ENCODE assay signal across 8 cellular contexts in genomic region chr19:42254083-42254849, GRCh38. TPM values are rescaled to one million over a fixed set of nuclear protein-coding genes. Genes with fewer than 3 reads are reported as not detected.
DNase-seq lines count a peak whose midpoint lies in the region; ATAC-seq and TF ChIP-seq lines count a peak whose summit lies in the region.

No MANE protein-coding gene starts in this region.

- H3K9me3 Mint-ChIP-seq in natural killer cell treated with Interleukin-12 subunit alpha and Interleukin-12 subunit beta and Interleukin-15 and Interleukin-18, amount 100 ng/mL, for 72 hours = no peaks in the 10 kb centered on the region

- peak overlapping the region; percentile 72 for H3K4me3 Mint-ChIP-seq in natural killer cell treated with Interleukin-12 subunit alpha and Interleukin-12 subunit beta and Interleukin-15 and Interleukin-18, amount 100 ng/mL, for 72 hours

- peaks cover 12% of the 10 kb centered on the region for H3K36me3 ChIP-seq in OCI-LY7 (ENCODE audit: insufficient read depth, low read length)
- H3K36me3 ChIP-seq in fibroblast of lung (ENCODE audit: control insufficient read depth, insufficient read depth, low read length) = peaks cover 8% of the 10 kb centered on the region

- ATAC-seq in HG02678 (IDR thresholded peaks at IDR 0.05; ENCODE audit: unreplicated experiment) (peak; percentile 42), GM19455 (IDR thresholded peaks at IDR 0.05; ENCODE audit: unreplicated experiment) (no peak)
- ATAC-seq in natural killer cell treated with Interleukin-12 subunit alpha and Interleukin-12 subunit beta and Interleukin-15 and Interleukin-18, amount 100 ng/mL, for 72 hours = peak; percentile 47 to 59

- DNase-seq in DMS79 (lab: John Stamatoyannopoulos, UW) = peak; percentile 21
- peak; percentile 85 for DNase-seq in OCI-LY7 (ENCODE audit: low spot score)
- DNase-seq in activated T-helper 1 cell treated with Interleukin-2 at 50 U/mL for 16 hours (ENCODE audit: low read depth) = peak; percentile 67
- peak; percentile 57 to 60 for DNase-seq in fibroblast of lung (ENCODE audit: low read depth in 2 of 2)
- DNase-seq in natural killer cell treated with Interleukin-12 subunit alpha and Interleukin-12 subunit beta and Interleukin-15 and Interleukin-18, amount 100 ng/mL, for 72 hours (ENCODE audit: low spot score) = peak; percentile 81
- DNase-seq in stimulated activated naive CD4-positive, alpha-beta T cell treated with Interleukin-2 at 50 U/mL for 16 hours (lab: John Stamatoyannopoulos, UW) = peak; percentile 78

- H4K20me1 ChIP-seq in OCI-LY7 (ENCODE audit: insufficient read depth, low read length) = no peaks in the 10 kb centered on the region; the same call in 1 of the 2 replicates
- H4K20me1 ChIP-seq in fibroblast of lung (ENCODE audit: control insufficient read depth, extremely low read depth, insufficient read depth, low read length) = no peaks in the 10 kb centered on the region

- intact Hi-C loops in OCI-LY7 (cut with micrococcal nuclease; ENCODE audit: unreplicated experiment) = no loop called here

- H3K79me2 ChIP-seq in OCI-LY7 (ENCODE audit: insufficient read depth, low read depth, low read length) (peaks cover 28% of the 10 kb centered on the region; the same call in 1 of the 2 replicates), fibroblast of lung (ENCODE audit: control insufficient read depth, insufficient read depth, low read length) (peaks cover 52% of the 10 kb centered on the region)

- H3K4me2 ChIP-seq in OCI-LY7 (ENCODE audit: low read length) = peak overlapping the region; percentile 88
- no peak overlapping the region for H3K4me2 ChIP-seq in fibroblast of lung (ENCODE audit: extremely low read depth, insufficient read depth, low read length)

- no peaks in the 10 kb centered on the region for H3K9me2 ChIP-seq in OCI-LY7 (ENCODE audit: insufficient read depth, low read length)

- no peak overlapping the region for H3K27ac Mint-ChIP-seq in natural killer cell treated with Interleukin-12 subunit alpha and Interleukin-12 subunit beta and Interleukin-15 and Interleukin-18, amount 100 ng/mL, for 72 hours

- peaks cover 0 to 4% of the 10 kb centered on the region in 2 donors for H3K27me3 Mint-ChIP-seq in natural killer cell treated with Interleukin-12 subunit alpha and Interleukin-12 subunit beta and Interleukin-15 and Interleukin-18, amount 100 ng/mL, for 72 hours

- no peaks in the 10 kb centered on the region for H3K9me3 ChIP-seq in OCI-LY7 (ENCODE audit: low read length)
- no peaks in the 10 kb centered on the region for H3K9me3 ChIP-seq in fibroblast of lung (ENCODE audit: control insufficient read depth, insufficient read depth, low read depth, low read length)

- H3K27me3 ChIP-seq in fibroblast of lung (ENCODE audit: control insufficient read depth, insufficient read depth, low read length) = no peaks in the 10 kb centered on the region

- H3K27ac ChIP-seq in OCI-LY7 (ENCODE audit: low read depth, low read length, poor library complexity, severe bottlenecking) = peak overlapping the region; percentile 77
- H3K27ac ChIP-seq in fibroblast of lung (ENCODE audit: insufficient read depth, low read length) = peak overlapping the region; percentile 93

- POLR2A ChIA-PET in OCI-LY7 (lab: Charles Lee) = no interaction called here

- no peaks in the 10 kb centered on the region for H3K36me3 Mint-ChIP-seq in natural killer cell treated with Interleukin-12 subunit alpha and Interleukin-12 subunit beta and Interleukin-15 and Interleukin-18, amount 100 ng/mL, for 72 hours

- no TSS peak for BruUV-seq in OCI-LY7 (replicated peaks; lab: Mats Ljungman, UMichigan)

- H2AFZ ChIP-seq in OCI-LY7 (ENCODE audit: low read length) (peak overlapping the region; percentile 20; the same call in 1 of the 2 replicates), fibroblast of lung (ENCODE audit: low read length) (no peak overlapping the region)

- CTCF ChIA-PET in OCI-LY7 (lab: Charles Lee; ENCODE audit: unreplicated experiment) = no interaction called here

- H3K4me1 ChIP-seq in OCI-LY7 (ENCODE audit: insufficient read depth, low read length, poor library complexity, severe bottlenecking) (peaks cover 25% of the 10 kb centered on the region), fibroblast of lung (ENCODE audit: control insufficient read depth, extremely low read depth, insufficient read depth, low read length) (peaks cover 23% of the 10 kb centered on the region)

- peak overlapping the region; percentile 99 for H3K4me3 ChIP-seq in OCI-LY7 (ENCODE audit: low read depth, low read length, poor library complexity, severe bottlenecking)
- peak overlapping the region; percentile 84 to 98 (median 92) for H3K4me3 ChIP-seq in fibroblast of lung (replicated peaks in 1 of 4; ENCODE audit: control extremely low read depth in 1 of 4, insufficient read depth in 1 of 4, low read depth in 3 of 4, low read length in 4 of 4)

- TF ChIP-seq CTCF in OCI-LY7 (conservative IDR thresholded peaks at IDR 0.05; ENCODE audit: low read length) = 0 out of 2 replicates have a peak, but pooled peaks have one; percentile 21
- TF ChIP-seq CTCF in fibroblast of lung (conservative IDR thresholded peaks at IDR 0.05 in 1 of 2, IDR thresholded peaks at IDR 0.05 in 1 of 2; ENCODE audit: low read depth in 1 of 2, low read length in 2 of 2) = no peak

- H3K4me1 Mint-ChIP-seq in natural killer cell treated with Interleukin-12 subunit alpha and Interleukin-12 subunit beta and Interleukin-15 and Interleukin-18, amount 100 ng/mL, for 72 hours (ENCODE audit: low read depth in 2 of 2) = peaks cover 23 to 25% of the 10 kb centered on the region in 2 donors

- peak overlapping the region; percentile 95 for H3K9ac ChIP-seq in fibroblast of lung (ENCODE audit: insufficient read depth, low read length)

RNA-seq across cellular contexts. Expression of gene ERF, which starts 0.7 kb away (rescaled TPM):
- total RNA-seq in OCI-LY7 (2014; rRNA removed; shearing (Covaris generic)) = 22.1 and 26.7 TPM in 2 replicates
- 33.5 and 36.6 TPM in 2 replicates for total RNA-seq in OCI-LY7 (2022)
- 13.2 and 14.1 TPM in 2 replicates for total RNA-seq in fibroblast of lung
- 35.3 and 36.3 TPM in 2 replicates for polyA plus RNA-seq in fibroblast of lung
- 37.5 and 44.0 TPM in 2 replicates for polyA plus RNA-seq in fibroblast of lung (2012)
- 36.3 and 46.2 TPM in 2 replicates for polyA minus RNA-seq in fibroblast of lung (ENCODE audit: low replicate concordance)
- total RNA-seq in natural killer cell treated with Interleukin-12 subunit alpha and Interleukin-12 subunit beta and Interleukin-15 and Interleukin-18, amount 100 ng/mL, for 72 hours = 10 to 100 TPM; 29.5 to 47.8 TPM

RNA-seq across cellular contexts. Expression of gene GSK3A, which starts 11.9 kb away (rescaled TPM):
- total RNA-seq in OCI-LY7 (2014; rRNA removed; shearing (Covaris generic)) = 20.9 and 23.6 TPM in 2 replicates
- total RNA-seq in OCI-LY7 (2022) (29.2 and 33.7 TPM in 2 replicates), fibroblast of lung (8.7 and 11.6 TPM in 2 replicates)
- 21.7 and 30.6 TPM in 2 replicates for polyA plus RNA-seq in fibroblast of lung
- polyA plus RNA-seq in fibroblast of lung (2012) = 32.3 and 41.3 TPM in 2 replicates
- polyA minus RNA-seq in fibroblast of lung (ENCODE audit: low replicate concordance) = 45.4 and 93.0 TPM in 2 replicates
- 10 to 100 TPM; 51.1 to 52.8 TPM for total RNA-seq in natural killer cell treated with Interleukin-12 subunit alpha and Interleukin-12 subunit beta and Interleukin-15 and Interleukin-18, amount 100 ng/mL, for 72 hours

RNA-seq across cellular contexts. Expression of gene CIC, which starts 14.8 kb away (rescaled TPM):
- total RNA-seq in OCI-LY7 (2014; rRNA removed; shearing (Covaris generic)) = 20.7 and 26.8 TPM in 2 replicates
- 48.2 and 59.3 TPM in 2 replicates for total RNA-seq in OCI-LY7 (2022)
- 16.7 and 23.6 TPM in 2 replicates for total RNA-seq in fibroblast of lung
- 8.5 and 14.5 TPM in 2 replicates for polyA plus RNA-seq in fibroblast of lung
- polyA plus RNA-seq in fibroblast of lung (2012) = 32.9 and 41.3 TPM in 2 replicates
- polyA minus RNA-seq in fibroblast of lung (ENCODE audit: low replicate concordance) = 36.6 and 51.1 TPM in 2 replicates
- 100 to 1,000 TPM; 110 to 115 TPM for total RNA-seq in natural killer cell treated with Interleukin-12 subunit alpha and Interleukin-12 subunit beta and Interleukin-15 and Interleukin-18, amount 100 ng/mL, for 72 hours

RNA-seq across cellular contexts. Expression of gene ZNF526, which starts 34.2 kb away (rescaled TPM):
- total RNA-seq in OCI-LY7 (2014; rRNA removed; shearing (Covaris generic)) = 8.4 and 9.0 TPM in 2 replicates
- 12.7 and 14.8 TPM in 2 replicates for total RNA-seq in OCI-LY7 (2022)
- 6.7 and 7.8 TPM in 2 replicates for total RNA-seq in fibroblast of lung
- polyA plus RNA-seq in fibroblast of lung = 4.9 and 5.9 TPM in 2 replicates
- polyA plus RNA-seq in fibroblast of lung (2012) = 7.5 and 8.6 TPM in 2 replicates
- polyA minus RNA-seq in fibroblast of lung (ENCODE audit: low replicate concordance) = 20.8 and 25.5 TPM in 2 replicates
- 10 to 100 TPM; 18.5 to 23.7 TPM for total RNA-seq in natural killer cell treated with Interleukin-12 subunit alpha and Interleukin-12 subunit beta and Interleukin-15 and Interleukin-18, amount 100 ng/mL, for 72 hours

RNA-seq across cellular contexts. Expression of gene DEDD2, which starts 36.8 kb away (rescaled TPM):
- 29.6 and 41.9 TPM in 2 replicates for total RNA-seq in OCI-LY7 (2014; rRNA removed; shearing (Covaris generic))
- 15.5 and 18.6 TPM in 2 replicates for total RNA-seq in OCI-LY7 (2022)
- 11.3 and 17.8 TPM in 2 replicates for total RNA-seq in fibroblast of lung
- 9.8 and 10.0 TPM in 2 replicates for polyA plus RNA-seq in fibroblast of lung
- polyA plus RNA-seq in fibroblast of lung (2012) = 11.4 and 12.8 TPM in 2 replicates
- polyA minus RNA-seq in fibroblast of lung (ENCODE audit: low replicate concordance) = 14.6 and 15.0 TPM in 2 replicates
- 10 to 100 TPM; 28.5 to 33.2 TPM for total RNA-seq in natural killer cell treated with Interleukin-12 subunit alpha and Interleukin-12 subunit beta and Interleukin-15 and Interleukin-18, amount 100 ng/mL, for 72 hours

Comparison
In these comparisons a context has a peak if more than half of its experiments do, and no peak if none do; other contexts are left out.
1. DNase-seq: peak in every context shown above with its lines; median percentile 85 in OCI-LY7; 81 in natural killer cell treated with Interleukin-12 subunit alpha and Interleukin-12 subunit beta and Interleukin-15 and Interleukin-18, amount 100 ng/mL, for 72 hours; 78 in stimulated activated naive CD4-positive, alpha-beta T cell treated with Interleukin-2 at 50 U/mL for 16 hours; 67 in activated T-helper 1 cell treated with Interleukin-2 at 50 U/mL for 16 hours; 58 in fibroblast of lung; 21 in DMS79.